ENCODE assay signal across 8 cellular contexts in genomic region chr2:209334188-209335017, GRCh38.
DNase-seq lines count a peak whose midpoint lies in the region; ATAC-seq and TF ChIP-seq lines count a peak whose summit lies in the region.

No MANE protein-coding gene starts in this region.

- peak; percentile 91 for ATAC-seq in GM19351 (IDR thresholded peaks at IDR 0.05; ENCODE audit: unreplicated experiment)
- ATAC-seq in HG03280 (IDR thresholded peaks at IDR 0.05; ENCODE audit: unreplicated experiment): peak; percentile 81

- H3K9ac ChIP-seq in fibroblast of lung (ENCODE audit: insufficient read depth, low read length): no peak overlapping the region

- TF ChIP-seq CTCF in WERI-Rb-1 (IDR thresholded peaks at IDR 0.05; ENCODE audit: low read depth, low read length) (peak; percentile 68), fibroblast of lung (conservative IDR thresholded peaks at IDR 0.05 in 1 of 2, IDR thresholded peaks at IDR 0.05 in 1 of 2; ENCODE audit: low read depth in 1 of 2, low read length in 2 of 2) (peak; percentile 87 to 91)

- no peaks in the 10 kb centered on the region for H3K36me3 ChIP-seq in WERI-Rb-1
- H3K36me3 ChIP-seq in fibroblast of lung (ENCODE audit: control insufficient read depth, insufficient read depth, low read length): no peaks in the 10 kb centered on the region

- H3K27ac ChIP-seq in WERI-Rb-1 (no peak overlapping the region), fibroblast of lung (ENCODE audit: insufficient read depth, low read length) (no peak overlapping the region)

- H3K27me3 ChIP-seq in WERI-Rb-1 (ENCODE audit: insufficient read depth, low read depth, severe bottlenecking): no peaks in the 10 kb centered on the region
- H3K27me3 ChIP-seq in fibroblast of lung (ENCODE audit: control insufficient read depth, insufficient read depth, low read length): no peaks in the 10 kb centered on the region

- no peak overlapping the region for H3K4me2 ChIP-seq in fibroblast of lung (ENCODE audit: extremely low read depth, insufficient read depth, low read length)

- no peak overlapping the region for H3K4me3 ChIP-seq in WERI-Rb-1 (ENCODE audit: low read depth, low read length)
- H3K4me3 ChIP-seq in fibroblast of lung (replicated peaks in 1 of 4; ENCODE audit: control extremely low read depth in 1 of 4, insufficient read depth in 1 of 4, low read depth in 3 of 4, low read length in 4 of 4): no peak overlapping the region

- no peak overlapping the region for H2AFZ ChIP-seq in fibroblast of lung (ENCODE audit: low read length)

- H3K9me3 ChIP-seq in WERI-Rb-1 (ENCODE audit: severe bottlenecking): no peaks in the 10 kb centered on the region
- H3K9me3 ChIP-seq in fibroblast of lung (ENCODE audit: control insufficient read depth, insufficient read depth, low read depth, low read length): no peaks in the 10 kb centered on the region

- H3K79me2 ChIP-seq in fibroblast of lung (ENCODE audit: control insufficient read depth, insufficient read depth, low read length): no peaks in the 10 kb centered on the region

- DNase-seq in DMS 273 treated with DMSO at 0.1 percent for 48 hours (lab: John Stamatoyannopoulos, UW) (peak; percentile 20), NCI-H2171 treated with DMSO at 0.1 percent for 48 hours (lab: John Stamatoyannopoulos, UW) (peak; percentile 73), WERI-Rb-1 (peak; percentile 66), fibroblast of lung (ENCODE audit: low read depth in 2 of 2) (peak; percentile 37 to 69), non-pigmented ciliary epithelial cell (ENCODE audit: low read depth) (peak; percentile 13), 8988T (no peak)

- H3K4me1 ChIP-seq in fibroblast of lung (ENCODE audit: control insufficient read depth, extremely low read depth, insufficient read depth, low read length): no peaks in the 10 kb centered on the region

- H4K20me1 ChIP-seq in fibroblast of lung (ENCODE audit: control insufficient read depth, extremely low read depth, insufficient read depth, low read length): no peaks in the 10 kb centered on the region
